Comparison of ENCODE assay signal across 1 cellular context in genomic region chr17:39186481-39187002, GRCh38.
TF ChIP-seq lines count a peak whose summit lies in the region.

No MANE protein-coding gene starts in this region.

TF ChIP-seq in GM23338, 12 proteins besides CTCF, POLR2A, EP300 and RAD21 (continued from another document):
- TF ChIP-seq REST (IDR thresholded peaks at IDR 0.05; ENCODE audit: unreplicated experiment) (no peak), CREB1 (CRISPR knock-in tag; IDR thresholded peaks at IDR 0.05; ENCODE audit: low read depth) (no peak)
